ENCODE assay signal across 13 cellular contexts in the genomic region with DNA sequence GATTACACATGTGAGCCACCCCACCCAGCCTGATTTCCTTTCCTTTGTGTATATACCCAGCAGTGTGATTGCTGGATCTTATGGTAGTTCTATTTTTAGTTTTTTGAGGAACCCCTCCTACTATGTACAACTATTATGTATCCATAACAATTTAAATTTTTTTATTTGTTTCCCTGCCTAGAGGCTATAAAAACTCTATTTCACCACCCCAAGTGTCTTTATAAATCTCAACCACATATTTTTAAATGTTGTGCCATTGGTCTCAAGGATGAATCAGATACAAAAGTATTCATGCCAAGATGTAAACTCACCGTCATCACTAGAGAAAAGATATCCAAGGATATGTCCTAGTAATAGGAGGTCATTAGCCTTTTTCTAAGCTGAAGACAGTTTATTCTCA. TPM values are rescaled to one million over a fixed set of nuclear protein-coding genes. Genes with fewer than 3 reads are reported as not detected.
DNase-seq lines count a peak whose midpoint lies in the region; TF ChIP-seq lines count a peak whose summit lies in the region.
"Had no signal": no experiment of that assay in that cellular context is flagged by ENCODE, and none has a peak within 500 bp of the region (broad histone marks: within the 10 kb centered on the region; RNA-seq: fewer than 3 reads in every experiment).

No MANE protein-coding gene starts in this region.

- no peaks in the 10 kb centered on the region for H3K36me3 Mint-ChIP-seq in MCF 10A (ENCODE audit: insufficient read depth, unreplicated experiment)
- no peaks in the 10 kb centered on the region for H3K36me3 Mint-ChIP-seq in activated T-helper 1 cell treated with anti-CD3 and anti-CD28 coated beads, Interleukin-12 subunit alpha, Interleukin-12 subunit beta, Interleukin-2, Interleukin-4 antibody, amounts not matched to agents 30 ng/mL and 10 ng/mL and 1 ng/mL, durations not matched to agents 14 hours and 24 hours and 36 hours (ENCODE audit: low read depth)

- TF ChIP-seq CTCF in MCF 10A (IDR thresholded peaks at IDR 0.05; ENCODE audit: unreplicated experiment) (no peak), transverse colon (IDR thresholded peaks at IDR 0.05) (no peak)

- BruUV-seq in MCF 10A (replicated peaks; lab: Mats Ljungman, UMichigan), result no TSS peak

- peaks cover 8% of the 10 kb centered on the region for H3K4me1 Mint-ChIP-seq in MCF 10A (ENCODE audit: insufficient read depth, unreplicated experiment)
- no peaks in the 10 kb centered on the region for H3K4me1 Mint-ChIP-seq in activated T-helper 1 cell treated with anti-CD3 and anti-CD28 coated beads, Interleukin-12 subunit alpha, Interleukin-12 subunit beta, Interleukin-2, Interleukin-4 antibody, amounts not matched to agents 30 ng/mL and 10 ng/mL and 1 ng/mL, durations not matched to agents 14 hours and 24 hours and 36 hours (ENCODE audit: low read depth)

- H3K4me3 Mint-ChIP-seq in MCF 10A (ENCODE audit: unreplicated experiment), result no peak overlapping the region
- no peak overlapping the region for H3K4me3 Mint-ChIP-seq in activated T-helper 1 cell treated with anti-CD3 and anti-CD28 coated beads, Interleukin-12 subunit alpha, Interleukin-12 subunit beta, Interleukin-2, Interleukin-4 antibody, amounts not matched to agents 30 ng/mL and 10 ng/mL and 1 ng/mL, durations not matched to agents 14 hours and 24 hours and 36 hours
- H3K4me3 Mint-ChIP-seq: activated CD8-positive, alpha-beta T cell treated with anti-CD3 and anti-CD28 coated beads for 36 hours had no signal

- intact Hi-C loops in MCF 10A (cut with micrococcal nuclease) (no loop called here), transverse colon (cut with DNase I; ENCODE audit: low total_unique reads) (no loop called here)
- intact Hi-C loops in activated T-helper 1 cell treated with anti-CD3 and anti-CD28 coated beads, Interleukin-12 subunit alpha, Interleukin-12 subunit beta, Interleukin-2, Interleukin-4 antibody, amounts not matched to agents 30 ng/mL and 10 ng/mL and 1 ng/mL, durations not matched to agents 14 hours and 24 hours and 36 hours (cut with micrococcal nuclease), result no loop called here

- H3K27me3 ChIP-seq in transverse colon, result no peaks in the 10 kb centered on the region

- H3K27me3 Mint-ChIP-seq in MCF 10A (ENCODE audit: insufficient read depth, unreplicated experiment), result no peaks in the 10 kb centered on the region
- peaks cover 5% of the 10 kb centered on the region for H3K27me3 Mint-ChIP-seq in activated T-helper 1 cell treated with anti-CD3 and anti-CD28 coated beads, Interleukin-12 subunit alpha, Interleukin-12 subunit beta, Interleukin-2, Interleukin-4 antibody, amounts not matched to agents 30 ng/mL and 10 ng/mL and 1 ng/mL, durations not matched to agents 14 hours and 24 hours and 36 hours (ENCODE audit: insufficient read depth)

- no peak for TF ChIP-seq EP300 in transverse colon (IDR thresholded peaks at IDR 0.05; ENCODE audit: low read depth)

- 38 to 59% methylated on average over 1 of the region's 1 CpG for WGBS in transverse colon (ENCODE audit: low coverage in 1 of 2), 2 donors

- TF ChIP-seq POLR2A in transverse colon (IDR thresholded peaks at IDR 0.05), result no peak

- H3K27ac ChIP-seq in transverse colon, result peak overlapping the region in 3 of 4 donors; percentile 16 to 75 (median 46)

- no peaks in the 10 kb centered on the region for H3K9me3 Mint-ChIP-seq in MCF 10A (ENCODE audit: unreplicated experiment)
- no peaks in the 10 kb centered on the region for H3K9me3 Mint-ChIP-seq in activated T-helper 1 cell treated with anti-CD3 and anti-CD28 coated beads, Interleukin-12 subunit alpha, Interleukin-12 subunit beta, Interleukin-2, Interleukin-4 antibody, amounts not matched to agents 30 ng/mL and 10 ng/mL and 1 ng/mL, durations not matched to agents 14 hours and 24 hours and 36 hours
- H3K9me3 Mint-ChIP-seq: activated CD8-positive, alpha-beta T cell treated with anti-CD3 and anti-CD28 coated beads for 36 hours had no signal

- peaks cover 0 to 50% (median 3%) of the 10 kb centered on the region in 4 donors for H3K36me3 ChIP-seq in transverse colon

- CTCF ChIA-PET in MCF 10A (lab: Yijun Ruan, JAX), result interaction anchor here (0.6 to 3.5 kb wide), 6 partner anchors 10 to 1569 kb away, joined by 3 to 26 read pairs (median 4); no protein-coding TSS in a partner anchor

- no peaks in the 10 kb centered on the region for H3K9me3 ChIP-seq in transverse colon

- in situ Hi-C loops in transverse colon (cut with MboI; ENCODE audit: low pct_ligation_motif_present in 1 of 4, low pct_unique_long_range_greater_than_20kb in 1 of 4, low sequenced_read_pairs in 3 of 4), result no loop called here

- H3K4me3 ChIP-seq in transverse colon, result no peak overlapping the region

- POLR2A ChIA-PET in MCF 10A (lab: Yijun Ruan, JAX), result interaction anchor here (0.7 kb wide), 1 partner anchor 1586 kb away, joined by 3 read pairs; no protein-coding TSS in a partner anchor

- peak overlapping the region; percentile 99 for H3K27ac Mint-ChIP-seq in MCF 10A (ENCODE audit: low read depth, unreplicated experiment)
- no peak overlapping the region for H3K27ac Mint-ChIP-seq in activated T-helper 1 cell treated with anti-CD3 and anti-CD28 coated beads, Interleukin-12 subunit alpha, Interleukin-12 subunit beta, Interleukin-2, Interleukin-4 antibody, amounts not matched to agents 30 ng/mL and 10 ng/mL and 1 ng/mL, durations not matched to agents 14 hours and 24 hours and 36 hours
- H3K27ac Mint-ChIP-seq: activated CD8-positive, alpha-beta T cell treated with anti-CD3 and anti-CD28 coated beads for 36 hours had no signal

- DNase-seq in HCEC 1CT (peak; percentile 77), MCF 10A (ENCODE audit: unreplicated experiment) (peak; percentile 52), hepatic stellate cell (ENCODE audit: low spot score) (peak; percentile 30), transverse colon (no peak), NCI-H774 (lab: John Stamatoyannopoulos, UW) (no peak), NCI-H1417 (lab: John Stamatoyannopoulos, UW) (no peak), HUDEP-2 (lab: John Stamatoyannopoulos, UW; ENCODE audit: unreplicated experiment in 76 of 76) (no peak)
- DNase-seq in activated T-helper 1 cell treated with anti-CD3 and anti-CD28 coated beads, Interleukin-12 subunit alpha, Interleukin-12 subunit beta, Interleukin-2, Interleukin-4 antibody, amounts not matched to agents 30 ng/mL and 10 ng/mL and 1 ng/mL, durations not matched to agents 14 hours and 24 hours and 36 hours (ENCODE audit: low spot score), result no peak
- DNase-seq: activated CD8-positive, alpha-beta T cell treated with anti-CD3 and anti-CD28 coated beads for 36 hours; activated effector memory CD4-positive, alpha-beta T cell treated with Interleukin-2 at 50 U/mL for 16 hours; NCI-H1436 treated with DMSO at 0.1 percent for 48 hours; Right ventricle myocardium superior; stimulated activated CD4-positive, alpha-beta T cell treated with anti-CD3 and anti-CD28 coated beads, Interleukin-1b, Interleukin-23, amount 100 ng/mL, for 48 hours had no signal

- no peaks in the 10 kb centered on the region for H3K4me1 ChIP-seq in transverse colon

RNA-seq across cellular contexts. Expression of a gene that starts 29.2 kb away (rescaled TPM):
- total RNA-seq in MCF 10A (2022) (not detected in 2 replicates), transverse colon (100 to 1,000 TPM in 2 of 4 donors, 10 to 100 TPM in 2; 47.0 to 499 (median 75.9) TPM)
- total RNA-seq in activated T-helper 1 cell treated with anti-CD3 and anti-CD28 coated beads, Interleukin-12 subunit alpha, Interleukin-12 subunit beta, Interleukin-2, Interleukin-4 antibody, amounts not matched to agents 30 ng/mL and 10 ng/mL and 1 ng/mL, durations not matched to agents 14 hours and 24 hours and 36 hours, result 9.3 and 10.2 TPM in 2 replicates

Comparison
In these comparisons a context has a peak if more than half of its experiments do, and no peak if none do; other contexts are left out.
1. DNase-seq: peak in HCEC 1CT (single experiment), MCF 10A (single experiment) and hepatic stellate cell (single experiment); none in transverse colon (single experiment), NCI-H774 (single experiment), NCI-H1417 (0 of 3), HUDEP-2 (0 of 76) and activated T-helper 1 cell treated with anti-CD3 and anti-CD28 coated beads, Interleukin-12 subunit alpha, Interleukin-12 subunit beta, Interleukin-2, Interleukin-4 antibody, amounts not matched to agents 30 ng/mL and 10 ng/mL and 1 ng/mL, durations not matched to agents 14 hours and 24 hours and 36 hours (single experiment).